17 cellular contexts compared by ENCODE assay signal in the genomic region with DNA sequence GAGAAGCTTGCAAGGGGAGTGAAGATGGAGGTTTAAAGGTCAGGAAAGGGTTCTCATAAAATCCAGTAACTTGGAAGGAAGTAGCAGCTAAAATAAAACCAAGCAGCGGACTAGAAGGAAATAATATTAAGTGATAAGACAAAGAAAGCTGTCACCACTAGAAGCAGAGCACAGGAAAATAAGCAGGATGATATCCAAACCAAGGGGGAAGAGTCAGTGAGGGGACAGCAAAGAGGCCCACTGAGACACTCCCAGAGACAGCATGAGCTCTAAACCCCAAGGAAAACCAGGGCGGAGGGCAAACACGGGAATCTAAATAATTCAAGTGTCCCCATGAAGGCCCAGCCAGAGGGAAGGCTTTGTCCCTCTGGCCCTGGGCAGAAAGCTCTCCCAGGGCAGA. TPM values are rescaled to one million over a fixed set of nuclear protein-coding genes. Genes with fewer than 3 reads are reported as not detected.
"Had no signal": no experiment of that assay in that cellular context is flagged by ENCODE, and none has a peak within 500 bp of the region (broad histone marks: within the 10 kb centered on the region; RNA-seq: fewer than 3 reads in every experiment).

No MANE protein-coding gene starts in this region.

- H3K4me3 ChIP-seq: gastrocnemius medialis, lower lobe of right lung, SK-N-MC had no signal

- ATAC-seq: activated T-helper 17 cell treated with anti-CD3 and anti-CD28 coated beads, Interleukin-2, amount 50 U/mL, for 72 hours; gastrocnemius medialis; lower lobe of right lung had no signal

- H3K4me1 ChIP-seq: gastrocnemius medialis, lower lobe of right lung had no signal

- H3K9me3 Mint-ChIP-seq: activated T-helper 17 cell treated with anti-CD3 and anti-CD28 coated beads, Interleukin-2, amount 50 U/mL, for 72 hours; dendritic cell treated with granulocyte-macrophage colony-stimulating factor and Interleukin-4, amounts not matched to agents 40 ng/mL and 50 ng/mL, for 4 days; neural crest cell had no signal

- DNase-seq: activated CD4-positive, alpha-beta T cell treated with anti-CD3 and anti-CD28 coated beads, Interleukin-2, amount 50 U/mL, for 48 hours; activated CD4-positive, CD25-positive, alpha-beta regulatory T cell treated with anti-CD3 and anti-CD28 coated beads, Interleukin-2, amount 50 U/mL, for 72 hours; activated naive CD4-positive, alpha-beta T cell treated with Interleukin-2 at 50 U/mL for 16 hours; anterior cingulate cortex; effector memory CD4-positive, alpha-beta T cell; gastrocnemius medialis; lower lobe of right lung; stimulated activated CD4-positive, alpha-beta T cell treated with anti-CD3 and anti-CD28 coated beads, Interleukin-4, amount 100 ng/mL, for 4 hours; stimulated activated CD8-positive, alpha-beta memory T cell treated with anti-CD3 and anti-CD28 coated beads, Interleukin-4, amount 100 ng/mL, for 48 hours; stimulated activated naive CD4-positive, alpha-beta T cell treated with Interleukin-2 at 50 U/mL for 16 hours; substantia nigra; trophoblast cell had no signal

- H3K4me3 Mint-ChIP-seq: activated T-helper 17 cell treated with anti-CD3 and anti-CD28 coated beads, Interleukin-2, amount 50 U/mL, for 72 hours; dendritic cell treated with granulocyte-macrophage colony-stimulating factor and Interleukin-4, amounts not matched to agents 40 ng/mL and 50 ng/mL, for 4 days; neural crest cell had no signal

- H3K9me3 ChIP-seq: gastrocnemius medialis, lower lobe of right lung had no signal

- H3K27ac Mint-ChIP-seq: activated T-helper 17 cell treated with anti-CD3 and anti-CD28 coated beads, Interleukin-2, amount 50 U/mL, for 72 hours; dendritic cell treated with granulocyte-macrophage colony-stimulating factor and Interleukin-4, amounts not matched to agents 40 ng/mL and 50 ng/mL, for 4 days had no signal

- H3K27me3 ChIP-seq: gastrocnemius medialis had no signal

- H3K4me1 Mint-ChIP-seq: activated T-helper 17 cell treated with anti-CD3 and anti-CD28 coated beads, Interleukin-2, amount 50 U/mL, for 72 hours had no signal

- H3K27ac ChIP-seq: gastrocnemius medialis, lower lobe of right lung, SK-N-MC had no signal

- H3K36me3 ChIP-seq: gastrocnemius medialis, lower lobe of right lung had no signal

- H3K27me3 Mint-ChIP-seq: activated T-helper 17 cell treated with anti-CD3 and anti-CD28 coated beads, Interleukin-2, amount 50 U/mL, for 72 hours; dendritic cell treated with granulocyte-macrophage colony-stimulating factor and Interleukin-4, amounts not matched to agents 40 ng/mL and 50 ng/mL, for 4 days had no signal

RNA-seq across cellular contexts. Expression of gene PDE10A, which starts 13.9 kb away (rescaled TPM):
- total RNA-seq: activated T-helper 17 cell treated with anti-CD3 and anti-CD28 coated beads, Interleukin-2, amount 50 U/mL, for 72 hours had no signal
- polyA plus RNA-seq: keratinocyte had no signal
